ENCODE assay signal across 8 cellular contexts in genomic region chr6:147202516-147203310, GRCh38. TPM values are rescaled to one million over a fixed set of nuclear protein-coding genes. Genes with fewer than 3 reads are reported as not detected.
DNase-seq lines count a peak whose midpoint lies in the region; ATAC-seq, FAIRE-seq and TF ChIP-seq lines count a peak whose summit lies in the region.

No MANE protein-coding gene starts in this region.

- no peaks in the 10 kb centered on the region for H3K36me3 ChIP-seq in upper lobe of right lung

- TF ChIP-seq POLR2A in GM12892 (IDR thresholded peaks at IDR 0.05; ENCODE audit: low read depth, low read length): peak; percentile 73

- peak overlapping the region; percentile 82 for H3K4me3 ChIP-seq in upper lobe of right lung

- peak overlapping the region; percentile 97 to 98 for H3K27ac Mint-ChIP-seq in T-cell

- peaks cover 4% of the 10 kb centered on the region for H3K4me1 ChIP-seq in upper lobe of right lung

- H3K4me1 Mint-ChIP-seq in T-cell: peaks cover 31 to 36% (median 32%) of the 10 kb centered on the region in 3 donors

- ATAC-seq in HG02840 (IDR thresholded peaks at IDR 0.05; ENCODE audit: low FRiP score, unreplicated experiment) (peak; percentile 85), T-cell (replicated peaks in 1 of 4) (peak; percentile 77 to 86 (median 80)), left cardiac atrium (peak; percentile 91 to 96), upper lobe of right lung (peak; percentile 91)

- no peak for TF ChIP-seq CTCF in upper lobe of right lung (IDR thresholded peaks at IDR 0.05)

- peak overlapping the region; percentile 89 to 98 (median 93) for H3K4me3 Mint-ChIP-seq in T-cell

- H3K27ac ChIP-seq in upper lobe of right lung: peak overlapping the region; percentile 94

- H3K36me3 Mint-ChIP-seq in T-cell: no peaks in the 10 kb centered on the region

- no peaks in the 10 kb centered on the region for H3K27me3 ChIP-seq in upper lobe of right lung

- CTCF ChIA-PET in T-cell (lab: Charles Lee): interaction anchor here (0.5 to 0.7 kb wide), 2 partner anchors 42 to 98 kb away, joined by 3 to 4 read pairs; no protein-coding TSS in a partner anchor

- intact Hi-C loops in left cardiac atrium (cut with DNase I): no loop called here
- intact Hi-C loops in posterior vena cava (cut with DNase I): loop anchor here in 1 of 2 donors (5.0 kb wide), 1 partner anchor 590 kb away; no protein-coding TSS in a partner anchor
- intact Hi-C loops in upper lobe of right lung (cut with DNase I): no loop called here

- peak; percentile 96 for FAIRE-seq in GM12892 (lab: Jason Lieb, UNC)

- DNase-seq in GM12892 (ENCODE audit: insufficient read length): peak; percentile 52
- DNase-seq in NCI-H1436 (lab: John Stamatoyannopoulos, UW): peak; percentile 90
- peak; percentile 45 to 89 (median 80) for DNase-seq in T-cell
- DNase-seq in amniotic epithelial cell (ENCODE audit: low read depth): peak; percentile 98
- peak; percentile 80 for DNase-seq in left cardiac atrium
- DNase-seq in posterior vena cava (ENCODE audit: low spot score): peak; percentile 91
- peak; percentile 79 for DNase-seq in upper lobe of right lung

- POLR2A ChIA-PET in T-cell (lab: Charles Lee): interaction anchor here (0.6 kb wide), 2 partner anchors 51 to 1468 kb away, joined by 9 read pairs; no protein-coding TSS in a partner anchor

- H3K27me3 Mint-ChIP-seq in T-cell: no peaks in the 10 kb centered on the region

- no peaks in the 10 kb centered on the region for H3K9me3 Mint-ChIP-seq in T-cell

- no peaks in the 10 kb centered on the region for H3K9me3 ChIP-seq in upper lobe of right lung

RNA-seq across cellular contexts. Expression of gene STXBP5, which starts 1.5 kb away (rescaled TPM):
- 4.3 TPM for polyA plus RNA-seq in GM12892 (2012; ENCODE audit: missing spikeins)
- total RNA-seq in T-cell: 10 to 100 TPM; 24.1 to 35.4 (median 27.8) TPM
- total RNA-seq in left cardiac atrium: 10 to 100 TPM; 10.6 to 13.0 TPM
- total RNA-seq in posterior vena cava: 10 to 100 TPM; 21.6 to 30.0 TPM
- total RNA-seq in upper lobe of right lung: 22.1 TPM

Comparison
In these comparisons a context has a peak if more than half of its experiments do, and no peak if none do; other contexts are left out.
1. Peak in every context shown above with its lines: DNase-seq, ATAC-seq, H3K4me3 ChIP-seq and H3K27ac ChIP-seq.